In genomic region chr1:237613984-237614383, GRCh38 we compare ENCODE assay signal across 23 cellular contexts.
"Had no signal": no experiment of that assay in that cellular context is flagged by ENCODE, and none has a peak within 500 bp of the region (broad histone marks: within the 10 kb centered on the region; RNA-seq: fewer than 3 reads in every experiment).

No MANE protein-coding gene starts in this region.

- H3K9me3 ChIP-seq: adrenal gland had no signal

- H3K4me3 ChIP-seq: adrenal gland had no signal

- ATAC-seq: activated CD4-positive, alpha-beta T cell treated with anti-CD3 and anti-CD28 coated beads for 36 hours; activated CD8-positive, alpha-beta T cell treated with anti-CD3 and anti-CD28 coated beads for 36 hours; T-helper 17 cell had no signal

- H3K27me3 ChIP-seq: adrenal gland had no signal

- H3K4me1 ChIP-seq: adrenal gland had no signal

- FAIRE-seq: RCC 7860 had no signal

- H3K27ac ChIP-seq: adrenal gland, VCaP had no signal

- DNase-seq: activated CD4-positive, alpha-beta T cell treated with anti-CD3 and anti-CD28 coated beads for 36 hours; activated CD4-positive, alpha-beta T cell treated with anti-CD3 and anti-CD28 coated beads, Interleukin-2, amount 50 U/mL, for 1 hour; activated CD8-positive, alpha-beta memory T cell treated with anti-CD3 and anti-CD28 coated beads, Interleukin-2, amount 50 U/mL, for 48 hours; activated CD8-positive, alpha-beta T cell treated with anti-CD3 and anti-CD28 coated beads for 36 hours; activated naive CD4-positive, alpha-beta T cell treated with anti-CD3 and anti-CD28 coated beads, Interleukin-2, amount 50 U/mL, for 16 hours; activated naive CD8-positive, alpha-beta T cell treated with anti-CD3 and anti-CD28 coated beads, Interleukin-2, amount 10 ng/mL, durations not matched to agents 7 days and 5 days; activated T-cell treated with anti-CD3 and anti-CD28 coated beads, Interleukin-2, amount 50 U/mL, for 1 hour; adrenal gland; anterior cingulate cortex; central memory CD4-positive, alpha-beta T cell; Kasumi-1; KBM-7; NCI-H1105 treated with DMSO at 0.1 percent for 48 hours; NCI-H1436 treated with DMSO at 0.1 percent for 48 hours; NCI-H187; NCI-H2081; NCI-H510A treated with DMSO at 0.1 percent for 48 hours; NCI-H69; SIG-M5; T-helper 17 cell; T-helper 9 cell had no signal

- H3K36me3 ChIP-seq: adrenal gland had no signal
